ENCODE assay signal across 1 cellular context in genomic region chr3:184524981-184525336, GRCh38.
TF ChIP-seq lines count a peak whose summit lies in the region.

No MANE protein-coding gene starts in this region.

TF ChIP-seq in H1, 55 proteins besides CTCF, POLR2A, EP300 and RAD21:
- TF ChIP-seq POLR2AphosphoS5 (IDR thresholded peaks at IDR 0.05; ENCODE audit: low read depth, low read length) = no peak
- TF ChIP-seq SIN3A (conservative IDR thresholded peaks at IDR 0.05 in 1 of 2, IDR thresholded peaks at IDR 0.05 in 1 of 2; ENCODE audit: low read depth in 1 of 2, low read length in 2 of 2) = 0 out of 4 replicates have a peak, but pooled peaks of 1 of the 2 experiments have one; percentile 11
